In the genomic region with DNA sequence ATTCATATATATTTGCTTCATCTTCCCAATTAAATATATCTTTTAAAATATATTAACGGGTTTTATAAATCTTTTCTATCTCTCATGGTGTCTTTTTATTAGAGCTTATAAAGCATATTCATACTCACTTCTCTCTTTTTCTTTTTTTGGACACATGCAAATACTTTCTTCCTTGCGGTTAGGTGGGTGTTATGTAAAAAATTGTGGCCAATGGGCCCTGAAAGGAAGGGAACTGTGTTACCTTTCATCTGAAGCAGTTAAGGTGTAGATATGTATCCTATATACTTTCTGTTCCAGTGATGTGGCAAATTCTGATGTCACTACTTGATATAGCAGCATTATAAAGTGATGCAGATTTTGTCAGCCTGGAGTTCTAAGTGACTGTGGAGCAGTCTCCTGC, we compare ENCODE assay signal across 1 cellular context.
TF ChIP-seq lines count a peak whose summit lies in the region.

No MANE protein-coding gene starts in this region.

TF ChIP-seq in HepG2, 621 proteins besides CTCF, POLR2A, EP300 and RAD21 (continued from another document):
- TF ChIP-seq, protein P1, sequence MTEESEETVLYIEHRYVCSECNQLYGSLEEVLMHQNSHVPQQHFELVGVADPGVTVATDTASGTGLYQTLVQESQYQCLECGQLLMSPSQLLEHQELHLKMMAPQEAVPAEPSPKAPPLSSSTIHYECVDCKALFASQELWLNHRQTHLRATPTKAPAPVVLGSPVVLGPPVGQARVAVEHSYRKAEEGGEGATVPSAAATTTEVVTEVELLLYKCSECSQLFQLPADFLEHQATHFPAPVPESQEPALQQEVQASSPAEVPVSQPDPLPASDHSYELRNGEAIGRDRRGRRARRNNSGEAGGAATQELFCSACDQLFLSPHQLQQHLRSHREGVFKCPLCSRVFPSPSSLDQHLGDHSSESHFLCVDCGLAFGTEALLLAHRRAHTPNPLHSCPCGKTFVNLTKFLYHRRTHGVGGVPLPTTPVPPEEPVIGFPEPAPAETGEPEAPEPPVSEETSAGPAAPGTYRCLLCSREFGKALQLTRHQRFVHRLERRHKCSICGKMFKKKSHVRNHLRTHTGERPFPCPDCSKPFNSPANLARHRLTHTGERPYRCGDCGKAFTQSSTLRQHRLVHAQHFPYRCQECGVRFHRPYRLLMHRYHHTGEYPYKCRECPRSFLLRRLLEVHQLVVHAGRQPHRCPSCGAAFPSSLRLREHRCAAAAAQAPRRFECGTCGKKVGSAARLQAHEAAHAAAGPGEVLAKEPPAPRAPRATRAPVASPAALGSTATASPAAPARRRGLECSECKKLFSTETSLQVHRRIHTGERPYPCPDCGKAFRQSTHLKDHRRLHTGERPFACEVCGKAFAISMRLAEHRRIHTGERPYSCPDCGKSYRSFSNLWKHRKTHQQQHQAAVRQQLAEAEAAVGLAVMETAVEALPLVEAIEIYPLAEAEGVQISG (CRISPR knock-in tag; IDR thresholded peaks at IDR 0.05) = no peak
- TF ChIP-seq, protein P2, sequence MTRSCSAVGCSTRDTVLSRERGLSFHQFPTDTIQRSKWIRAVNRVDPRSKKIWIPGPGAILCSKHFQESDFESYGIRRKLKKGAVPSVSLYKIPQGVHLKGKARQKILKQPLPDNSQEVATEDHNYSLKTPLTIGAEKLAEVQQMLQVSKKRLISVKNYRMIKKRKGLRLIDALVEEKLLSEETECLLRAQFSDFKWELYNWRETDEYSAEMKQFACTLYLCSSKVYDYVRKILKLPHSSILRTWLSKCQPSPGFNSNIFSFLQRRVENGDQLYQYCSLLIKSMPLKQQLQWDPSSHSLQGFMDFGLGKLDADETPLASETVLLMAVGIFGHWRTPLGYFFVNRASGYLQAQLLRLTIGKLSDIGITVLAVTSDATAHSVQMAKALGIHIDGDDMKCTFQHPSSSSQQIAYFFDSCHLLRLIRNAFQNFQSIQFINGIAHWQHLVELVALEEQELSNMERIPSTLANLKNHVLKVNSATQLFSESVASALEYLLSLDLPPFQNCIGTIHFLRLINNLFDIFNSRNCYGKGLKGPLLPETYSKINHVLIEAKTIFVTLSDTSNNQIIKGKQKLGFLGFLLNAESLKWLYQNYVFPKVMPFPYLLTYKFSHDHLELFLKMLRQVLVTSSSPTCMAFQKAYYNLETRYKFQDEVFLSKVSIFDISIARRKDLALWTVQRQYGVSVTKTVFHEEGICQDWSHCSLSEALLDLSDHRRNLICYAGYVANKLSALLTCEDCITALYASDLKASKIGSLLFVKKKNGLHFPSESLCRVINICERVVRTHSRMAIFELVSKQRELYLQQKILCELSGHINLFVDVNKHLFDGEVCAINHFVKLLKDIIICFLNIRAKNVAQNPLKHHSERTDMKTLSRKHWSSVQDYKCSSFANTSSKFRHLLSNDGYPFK (CRISPR knock-in tag; IDR thresholded peaks at IDR 0.05; ENCODE audit: borderline replicate concordance) = no peak
- TF ChIP-seq HNF4A (CRISPR knock-in tag; IDR thresholded peaks at IDR 0.05) (no peak), PHF8 (CRISPR knock-in tag; IDR thresholded peaks at IDR 0.05) (no peak), FOXK2 (IDR thresholded peaks at IDR 0.05) (no peak)
- TF ChIP-seq, protein P3, sequence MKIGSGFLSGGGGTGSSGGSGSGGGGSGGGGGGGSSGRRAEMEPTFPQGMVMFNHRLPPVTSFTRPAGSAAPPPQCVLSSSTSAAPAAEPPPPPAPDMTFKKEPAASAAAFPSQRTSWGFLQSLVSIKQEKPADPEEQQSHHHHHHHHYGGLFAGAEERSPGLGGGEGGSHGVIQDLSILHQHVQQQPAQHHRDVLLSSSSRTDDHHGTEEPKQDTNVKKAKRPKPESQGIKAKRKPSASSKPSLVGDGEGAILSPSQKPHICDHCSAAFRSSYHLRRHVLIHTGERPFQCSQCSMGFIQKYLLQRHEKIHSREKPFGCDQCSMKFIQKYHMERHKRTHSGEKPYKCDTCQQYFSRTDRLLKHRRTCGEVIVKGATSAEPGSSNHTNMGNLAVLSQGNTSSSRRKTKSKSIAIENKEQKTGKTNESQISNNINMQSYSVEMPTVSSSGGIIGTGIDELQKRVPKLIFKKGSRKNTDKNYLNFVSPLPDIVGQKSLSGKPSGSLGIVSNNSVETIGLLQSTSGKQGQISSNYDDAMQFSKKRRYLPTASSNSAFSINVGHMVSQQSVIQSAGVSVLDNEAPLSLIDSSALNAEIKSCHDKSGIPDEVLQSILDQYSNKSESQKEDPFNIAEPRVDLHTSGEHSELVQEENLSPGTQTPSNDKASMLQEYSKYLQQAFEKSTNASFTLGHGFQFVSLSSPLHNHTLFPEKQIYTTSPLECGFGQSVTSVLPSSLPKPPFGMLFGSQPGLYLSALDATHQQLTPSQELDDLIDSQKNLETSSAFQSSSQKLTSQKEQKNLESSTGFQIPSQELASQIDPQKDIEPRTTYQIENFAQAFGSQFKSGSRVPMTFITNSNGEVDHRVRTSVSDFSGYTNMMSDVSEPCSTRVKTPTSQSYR (CRISPR knock-in tag; IDR thresholded peaks at IDR 0.05; ENCODE audit: borderline replicate concordance) = no peak
TF ChIP-seq in HepG2: peak in this region for 0.
